In the genomic region with DNA sequence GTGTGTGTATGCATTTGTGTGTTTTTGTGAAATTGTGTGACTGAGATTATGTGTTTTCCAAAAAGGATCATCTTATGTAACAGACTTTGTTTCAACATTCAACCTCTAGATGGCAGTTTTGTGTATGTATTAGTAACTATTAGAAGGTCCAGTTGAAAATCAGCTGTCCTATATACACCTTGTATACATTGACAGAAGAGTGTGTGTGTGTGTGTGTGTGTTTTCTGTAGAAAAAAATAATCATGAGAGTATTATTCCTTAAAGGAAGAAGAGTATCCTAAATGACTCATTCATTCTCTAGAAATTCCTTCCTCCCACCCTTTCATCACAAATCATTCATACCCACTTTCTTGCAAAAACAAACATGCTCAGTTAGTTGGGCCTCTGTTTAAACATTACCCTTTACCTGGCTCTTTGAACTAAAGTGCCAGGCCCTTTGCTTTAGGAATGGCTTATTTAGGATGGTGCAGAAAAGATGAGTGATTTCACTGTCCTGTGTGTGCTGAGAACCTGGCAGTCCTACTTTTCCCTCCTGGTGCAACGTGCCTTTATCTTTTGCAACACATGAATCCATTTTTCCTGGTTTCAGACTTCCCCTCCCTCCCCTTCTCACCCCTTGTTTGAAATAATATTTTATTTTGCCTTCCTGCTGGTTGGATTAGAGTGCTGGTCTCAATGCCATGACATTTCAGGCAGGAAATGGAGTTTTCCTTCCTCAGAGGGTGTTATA, we compare ENCODE assay signal across 8 cellular contexts.
A peak's percentile ranks its signal among the peaks of the same experiment; 100 is the strongest.
DNase-seq lines count a peak whose midpoint lies in the region; ATAC-seq and TF ChIP-seq lines count a peak whose summit lies in the region.

No MANE protein-coding gene starts in this region.

- H3K27ac ChIP-seq in 22Rv1, result no peak overlapping the region

- intact Hi-C loops in head of caudate nucleus (cut with DNase I), result no loop called here

- POLR2A ChIA-PET in GM10248 (lab: Yijun Ruan, JAX), result no interaction called here

- CTCF ChIA-PET in GM10248 (lab: Yijun Ruan, JAX), result interaction anchor here (0.9 to 4.4 kb wide), 30 partner anchors 10 to 1281 kb away, joined by 3 to 25 read pairs (median 4); a partner anchor contains a TSS

- peak; percentile 67 for TF ChIP-seq CTCF in 22Rv1 (IDR thresholded peaks at IDR 0.05)
- peak; percentile 44 for TF ChIP-seq CTCF in GM10248 (IDR thresholded peaks at IDR 0.05; ENCODE audit: control extremely low read depth, extremely low read depth, low read depth, missing control alignments)

- DNase-seq in GM10248 (ENCODE audit: extremely low spot score), result peak; percentile 49
- DNase-seq in NCI-H446 treated with DMSO at 0.1 percent for 48 hours (lab: John Stamatoyannopoulos, UW), result peak; percentile 31
- DNase-seq in cerebellum (ENCODE audit: low spot score), result peak; percentile 75
- peak; percentile 82 for DNase-seq in medulla oblongata (ENCODE audit: extremely low spot score)
- DNase-seq in head of caudate nucleus, result no peak
- no peak for DNase-seq in stimulated activated CD4-positive, alpha-beta T cell treated with anti-CD3 and anti-CD28 coated beads, Interleukin-2, amount 100 ng/mL, for 48 hours

- ATAC-seq in HG02973 (IDR thresholded peaks at IDR 0.05; ENCODE audit: unreplicated experiment), result peak; percentile 78

Comparison
In these comparisons a context has a peak if more than half of its experiments do, and no peak if none do; other contexts are left out.
1. DNase-seq: peak in GM10248 (single experiment), NCI-H446 treated with DMSO at 0.1 percent for 48 hours (single experiment), cerebellum (single experiment) and medulla oblongata (single experiment); none in head of caudate nucleus (0 of 42) and stimulated activated CD4-positive, alpha-beta T cell treated with anti-CD3 and anti-CD28 coated beads, Interleukin-2, amount 100 ng/mL, for 48 hours (0 of 2).